In the genomic region with DNA sequence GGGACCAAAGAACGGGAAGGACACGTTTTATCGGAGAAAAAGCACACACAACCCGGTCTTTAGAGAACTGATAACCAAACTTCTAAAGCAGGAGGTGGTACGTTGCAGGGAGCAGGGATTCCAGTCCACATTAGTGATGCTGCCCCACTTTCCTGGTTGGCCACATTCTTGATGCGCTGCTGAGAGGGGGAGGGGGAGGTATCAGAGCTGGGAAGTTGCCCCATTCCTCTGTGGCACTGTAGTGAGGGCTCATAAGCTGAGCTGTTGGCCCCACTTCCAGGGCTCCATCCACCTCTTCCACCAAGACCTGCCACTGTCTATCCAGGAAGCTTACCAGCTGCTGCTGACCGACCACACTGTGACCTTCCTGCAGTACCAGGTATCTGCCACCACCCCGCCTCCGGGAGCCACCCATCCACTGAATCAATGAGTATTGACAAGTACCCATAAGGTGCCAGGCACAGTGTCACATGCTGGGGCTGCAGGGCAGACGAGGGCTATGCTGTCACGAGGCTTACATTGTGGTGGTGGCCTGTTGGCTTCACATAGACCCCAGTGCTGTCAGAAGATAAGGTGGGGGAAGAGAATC, we compare ENCODE assay signal across 1 cellular context.
TF ChIP-seq lines count a peak whose summit lies in the region.

No MANE protein-coding gene starts in this region.

TF ChIP-seq in IMR-90, 13 proteins besides CTCF, POLR2A, EP300 and RAD21:
- TF ChIP-seq, protein P1, sequence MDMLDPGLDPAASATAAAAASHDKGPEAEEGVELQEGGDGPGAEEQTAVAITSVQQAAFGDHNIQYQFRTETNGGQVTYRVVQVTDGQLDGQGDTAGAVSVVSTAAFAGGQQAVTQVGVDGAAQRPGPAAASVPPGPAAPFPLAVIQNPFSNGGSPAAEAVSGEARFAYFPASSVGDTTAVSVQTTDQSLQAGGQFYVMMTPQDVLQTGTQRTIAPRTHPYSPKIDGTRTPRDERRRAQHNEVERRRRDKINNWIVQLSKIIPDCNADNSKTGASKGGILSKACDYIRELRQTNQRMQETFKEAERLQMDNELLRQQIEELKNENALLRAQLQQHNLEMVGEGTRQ (IDR thresholded peaks at IDR 0.05; ENCODE audit: low read depth, low read length), result no peak
- TF ChIP-seq FOS (IDR thresholded peaks at IDR 0.05; ENCODE audit: low read depth, low read length) (no peak), MXI1 (IDR thresholded peaks at IDR 0.05; ENCODE audit: borderline replicate concordance, low read depth, low read length) (no peak), RFX5 (IDR thresholded peaks at IDR 0.05; ENCODE audit: low read depth, low read length) (no peak), MAZ (IDR thresholded peaks at IDR 0.05; ENCODE audit: borderline replicate concordance, low read depth, low read length) (no peak), RCOR1 (IDR thresholded peaks at IDR 0.05; ENCODE audit: insufficient replicate concordance, low read length) (no peak), BHLHE40 (IDR thresholded peaks at IDR 0.05; ENCODE audit: low read depth, low read length) (no peak), SMC3 (IDR thresholded peaks at IDR 0.05; ENCODE audit: low read depth, low read length) (no peak), MAFK (IDR thresholded peaks at IDR 0.05; ENCODE audit: low read depth, low read length) (no peak), CEBPB (IDR thresholded peaks at IDR 0.05; ENCODE audit: low read depth, low read length) (no peak), CHD1 (IDR thresholded peaks at IDR 0.05; ENCODE audit: low read depth, low read length) (no peak), NFE2L2 (IDR thresholded peaks at IDR 0.05; ENCODE audit: low read depth, low read length) (no peak)
- TF ChIP-seq, protein P2, sequence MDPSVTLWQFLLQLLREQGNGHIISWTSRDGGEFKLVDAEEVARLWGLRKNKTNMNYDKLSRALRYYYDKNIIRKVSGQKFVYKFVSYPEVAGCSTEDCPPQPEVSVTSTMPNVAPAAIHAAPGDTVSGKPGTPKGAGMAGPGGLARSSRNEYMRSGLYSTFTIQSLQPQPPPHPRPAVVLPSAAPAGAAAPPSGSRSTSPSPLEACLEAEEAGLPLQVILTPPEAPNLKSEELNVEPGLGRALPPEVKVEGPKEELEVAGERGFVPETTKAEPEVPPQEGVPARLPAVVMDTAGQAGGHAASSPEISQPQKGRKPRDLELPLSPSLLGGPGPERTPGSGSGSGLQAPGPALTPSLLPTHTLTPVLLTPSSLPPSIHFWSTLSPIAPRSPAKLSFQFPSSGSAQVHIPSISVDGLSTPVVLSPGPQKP (IDR thresholded peaks at IDR 0.05; ENCODE audit: borderline replicate concordance, low read depth, low read length), result no peak
